In genomic region chr1:233632436-233632835, GRCh38 we compare ENCODE assay signal across 1 cellular context.
TF ChIP-seq lines count a peak whose summit lies in the region.

No MANE protein-coding gene starts in this region.

TF ChIP-seq in GM12878, 131 proteins besides CTCF, POLR2A, EP300 and RAD21:
- no peak for TF ChIP-seq ZNF207 (IDR thresholded peaks at IDR 0.05; ENCODE audit: borderline replicate concordance)
- TF ChIP-seq YY1 (IDR thresholded peaks at IDR 0.05; ENCODE audit: low read depth, low read length) = peak; percentile 58; the same call in 1 of the 2 replicates
- TF ChIP-seq NBN (IDR thresholded peaks at IDR 0.05) = peak; percentile 32; the same call in 1 of the 2 replicates
